In genomic region chr2:111495636-111496035, GRCh38 we compare ENCODE assay signal across 8 cellular contexts.
DNase-seq lines count a peak whose midpoint lies in the region; ATAC-seq and TF ChIP-seq lines count a peak whose summit lies in the region.
"Not testable (repeated sequence)": the region's sequence is repeated elsewhere in the genome, so short reads cannot be mapped to it uniquely, and the experiment has no call there.

No MANE protein-coding gene starts in this region.

- not testable (repeated sequence) for H3K4me3 Mint-ChIP-seq in chondrocyte (ENCODE audit: unreplicated experiment)

- not testable (repeated sequence) for ATAC-seq in gastroesophageal sphincter, lower lobe of right lung
- peak; percentile 31 for ATAC-seq in sciatic nerve

- DNase-seq in EL, result peak; percentile 65
- peak; percentile 69 for DNase-seq in LHCN-M2 (ENCODE audit: low read depth)
- peak; percentile 46 for DNase-seq in SW480 (ENCODE audit: low spot score)
- not testable (repeated sequence) for DNase-seq in chondrocyte (ENCODE audit: low spot score); lower lobe of right lung; sciatic nerve (ENCODE audit: low spot score)
- peak in 1 of 2 donors; percentile 30 for DNase-seq in uterus

- not testable (repeated sequence) for H3K27me3 Mint-ChIP-seq in chondrocyte (ENCODE audit: low read depth)

- not testable (repeated sequence) for TF ChIP-seq POLR2A in gastroesophageal sphincter (IDR thresholded peaks at IDR 0.05); uterus (IDR thresholded peaks at IDR 0.05)

- not testable (repeated sequence) for H3K4me3 ChIP-seq in gastroesophageal sphincter, lower lobe of right lung, uterus

- H3K4me1 ChIP-seq in gastroesophageal sphincter, result peaks cover 2 to 15% (median 7%) of the 10 kb centered on the region in 3 donors
- not testable (repeated sequence) for H3K4me1 ChIP-seq in lower lobe of right lung, uterus

- peak overlapping the region; percentile 83 for H3K27ac Mint-ChIP-seq in chondrocyte (ENCODE audit: unreplicated experiment)

- no CpG with 5 or more reads among the region's 2 CpGs for WGBS in gastroesophageal sphincter (ENCODE audit: low coverage in 1 of 2), 2 donors

- TF ChIP-seq EP300 in gastroesophageal sphincter (IDR thresholded peaks at IDR 0.05), result not testable (repeated sequence)

- intact Hi-C loops in lower lobe of right lung (cut with DNase I); sciatic nerve (cut with DNase I); uterus (cut with DNase I; ENCODE audit: low total_unique reads): not testable (repeated sequence)

- not testable (repeated sequence) for H3K36me3 ChIP-seq in gastroesophageal sphincter, lower lobe of right lung, uterus

- H3K9me3 ChIP-seq in gastroesophageal sphincter, lower lobe of right lung, uterus: not testable (repeated sequence)

- peak overlapping the region; percentile 53 to 73 (median 64) for H3K27ac ChIP-seq in gastroesophageal sphincter
- peak overlapping the region; percentile 39 for H3K27ac ChIP-seq in lower lobe of right lung
- H3K27ac ChIP-seq in uterus, result peak overlapping the region; percentile 52 to 63

- not testable (repeated sequence) for H3K36me3 Mint-ChIP-seq in chondrocyte (ENCODE audit: low read depth)

- TF ChIP-seq CTCF in chondrocyte (IDR thresholded peaks at IDR 0.05); gastroesophageal sphincter (IDR thresholded peaks at IDR 0.05); lower lobe of right lung (IDR thresholded peaks at IDR 0.05); uterus (IDR thresholded peaks at IDR 0.05): not testable (repeated sequence)

- H3K4me1 Mint-ChIP-seq in chondrocyte (ENCODE audit: low read depth), result peaks cover 32% of the 10 kb centered on the region

- H3K27me3 ChIP-seq in gastroesophageal sphincter; lower lobe of right lung (ENCODE audit: low read depth); uterus: not testable (repeated sequence)

- not testable (repeated sequence) for H3K9me3 Mint-ChIP-seq in chondrocyte (ENCODE audit: low read depth)
